Comparison of ENCODE assay signal across 12 cellular contexts in genomic region chr7:2258661-2259365, GRCh38. TPM values are rescaled to one million over a fixed set of nuclear protein-coding genes. Genes with fewer than 3 reads are reported as not detected.
DNase-seq lines count a peak whose midpoint lies in the region; ATAC-seq and TF ChIP-seq lines count a peak whose summit lies in the region.
"Had no signal": no experiment of that assay in that cellular context is flagged by ENCODE, and none has a peak within 500 bp of the region (broad histone marks: within the 10 kb centered on the region; RNA-seq: fewer than 3 reads in every experiment).

No MANE protein-coding gene starts in this region.

- no peaks in the 10 kb centered on the region for H3K4me1 ChIP-seq in CD8-positive, alpha-beta T cell (ENCODE audit: insufficient read depth, low read length)
- H3K4me1 ChIP-seq in Peyer's patch = peaks cover 0 to 11% (median 3%) of the 10 kb centered on the region in 4 donors

- DNase-seq in CD8-positive, alpha-beta T cell = peak in 1 of 7 experiments; percentile 32
- DNase-seq in Peyer's patch = peak in 2 of 3 donors; percentile 63 to 68
- no peak for DNase-seq in cerebellar nuclear complex (lab: John Stamatoyannopoulos, UW)
- DNase-seq in coronary artery (ENCODE audit: low spot score) = no peak
- DNase-seq in OCI-M1 (lab: John Stamatoyannopoulos, UW) = no peak
- no peak for DNase-seq in medulla oblongata (ENCODE audit: extremely low spot score)
- DNase-seq: activated CD8-positive, alpha-beta memory T cell treated with anti-CD3 and anti-CD28 coated beads, Interleukin-2, amount 50 U/mL, for 48 hours; stimulated activated CD4-positive, alpha-beta T cell treated with anti-CD3 and anti-CD28 coated beads, Interleukin-1b, Interleukin-23, amount 100 ng/mL, for 48 hours; T-helper 1 cell had no signal

- H3K27ac Mint-ChIP-seq in CD8-positive, alpha-beta T cell = no peak overlapping the region
- H3K27ac Mint-ChIP-seq: brain had no signal

- no peak for TF ChIP-seq CTCF in CD8-positive, alpha-beta T cell (IDR thresholded peaks at IDR 0.05)
- TF ChIP-seq CTCF in Peyer's patch (IDR thresholded peaks at IDR 0.05) = no peak
- no peak for TF ChIP-seq CTCF in coronary artery (IDR thresholded peaks at IDR 0.05)

- POLR2A ChIA-PET in CD8-positive, alpha-beta T cell (lab: Charles Lee) = no interaction called here

- intact Hi-C loops in CD8-positive, alpha-beta T cell (cut with DNase I, micrococcal nuclease) = no loop called here

- H3K4me3 ChIP-seq in CD8-positive, alpha-beta T cell (ENCODE audit: low read depth, low read length) = no peak overlapping the region
- H3K4me3 ChIP-seq in Peyer's patch (no peak overlapping the region), coronary artery (no peak overlapping the region)

- H3K27ac ChIP-seq in CD8-positive, alpha-beta T cell (ENCODE audit: low read depth, low read length) = no peak overlapping the region
- H3K27ac ChIP-seq in Peyer's patch = peak overlapping the region in 1 of 4 donors; percentile 17
- no peak overlapping the region for H3K27ac ChIP-seq in coronary artery

- no peaks in the 10 kb centered on the region for H3K9me3 ChIP-seq in CD8-positive, alpha-beta T cell (ENCODE audit: low read length)
- no peaks in the 10 kb centered on the region for H3K9me3 ChIP-seq in Peyer's patch

- H3K36me3 Mint-ChIP-seq in CD8-positive, alpha-beta T cell = peaks cover 7% of the 10 kb centered on the region

- no peaks in the 10 kb centered on the region for H3K27me3 ChIP-seq in CD8-positive, alpha-beta T cell (ENCODE audit: insufficient read depth, low read length)
- no peaks in the 10 kb centered on the region for H3K27me3 ChIP-seq in Peyer's patch

- TF ChIP-seq POLR2A in Peyer's patch (IDR thresholded peaks at IDR 0.05) = no peak

- H3K9me3 Mint-ChIP-seq in CD8-positive, alpha-beta T cell = no peaks in the 10 kb centered on the region
- H3K9me3 Mint-ChIP-seq: brain had no signal

- CTCF ChIA-PET in CD8-positive, alpha-beta T cell (lab: Charles Lee) = interaction anchor here (1.4 kb wide), 1 partner anchor 89 kb away, joined by 3 read pairs; no protein-coding TSS in a partner anchor

- peak; percentile 40 for ATAC-seq in CD8-positive, alpha-beta T cell
- peak; percentile 35 for ATAC-seq in GM19324 (IDR thresholded peaks at IDR 0.05; ENCODE audit: low FRiP score, unreplicated experiment)
- ATAC-seq in HG02759 (IDR thresholded peaks at IDR 0.05; ENCODE audit: unreplicated experiment) = peak; percentile 62

- H3K27me3 Mint-ChIP-seq in CD8-positive, alpha-beta T cell (ENCODE audit: low read depth) = no peaks in the 10 kb centered on the region
- H3K27me3 Mint-ChIP-seq: brain had no signal

- peaks cover 12% of the 10 kb centered on the region for H3K4me1 Mint-ChIP-seq in CD8-positive, alpha-beta T cell (ENCODE audit: low read depth)
- H3K4me1 Mint-ChIP-seq: brain had no signal

- no peaks in the 10 kb centered on the region for H3K36me3 ChIP-seq in CD8-positive, alpha-beta T cell (ENCODE audit: insufficient read depth, low read length)
- peaks cover 0 to 21% (median 0%) of the 10 kb centered on the region in 3 donors for H3K36me3 ChIP-seq in Peyer's patch

- no peak overlapping the region for H3K4me3 Mint-ChIP-seq in CD8-positive, alpha-beta T cell
- H3K4me3 Mint-ChIP-seq: brain had no signal

RNA-seq across cellular contexts. Expression of gene NUDT1, which starts 16.8 kb away (rescaled TPM):
- 10 to 100 TPM in 1 of 2 experiments, 1 to 10 TPM in 1; 9.0 to 10.6 TPM for total RNA-seq in CD8-positive, alpha-beta T cell
- total RNA-seq in Peyer's patch = 10 to 100 TPM in 2 of 4 donors, 1 to 10 TPM in 2; 3.2 to 75.1 (median 11.6) TPM

RNA-seq across cellular contexts. Expression of gene MRM2, which starts 16.8 kb away (rescaled TPM):
- 1 to 10 TPM; 4.5 to 5.1 TPM for total RNA-seq in CD8-positive, alpha-beta T cell
- 10 to 100 TPM in 3 of 4 donors, 1 to 10 TPM in 1; 8.1 to 19.0 (median 13.0) TPM for total RNA-seq in Peyer's patch

RNA-seq across cellular contexts. Expression of gene MAD1L1, which starts 26.1 kb away (rescaled TPM):
- 10 to 100 TPM; 88.7 to 91.0 TPM for total RNA-seq in CD8-positive, alpha-beta T cell
- total RNA-seq in Peyer's patch = 100 to 1,000 TPM in 1 of 4 donors, 10 to 100 TPM in 3; 43.9 to 417 (median 59.1) TPM

RNA-seq across cellular contexts. Expression of gene SNX8, which starts 55.4 kb away (rescaled TPM):
- total RNA-seq in CD8-positive, alpha-beta T cell = 1 to 10 TPM; 4.0 to 6.1 TPM
- 10 to 100 TPM; 10.5 to 38.8 (median 19.2) TPM for total RNA-seq in Peyer's patch

Comparison
In these comparisons a context has a peak if more than half of its experiments do, and no peak if none do; other contexts are left out.
1. DNase-seq: peak in Peyer's patch (2 of 3); none in cerebellar nuclear complex (0 of 2), coronary artery (single experiment), OCI-M1 (single experiment) and medulla oblongata (single experiment).
2. Peak in every context shown above with its lines, with median percentiles within 50 percentile points of each other: ATAC-seq.